8 cellular contexts compared by ENCODE assay signal in genomic region chr16:14502932-14503741, GRCh38.
DNase-seq lines count a peak whose midpoint lies in the region; ATAC-seq and TF ChIP-seq lines count a peak whose summit lies in the region.

No MANE protein-coding gene starts in this region.

- H3K4me1 Mint-ChIP-seq in effector memory CD8-positive, alpha-beta T cell (ENCODE audit: low read depth in 2 of 2), result peaks cover 10 to 26% of the 10 kb centered on the region in 2 donors

- H3K27me3 ChIP-seq in colonic mucosa, result no peaks in the 10 kb centered on the region

- peak; percentile 49 for DNase-seq in ACHN
- no peak for DNase-seq in effector memory CD8-positive, alpha-beta T cell
- DNase-seq in cerebellum (ENCODE audit: low spot score), result no peak
- no peak for DNase-seq in omental fat pad (ENCODE audit: low spot score)
- no peak for DNase-seq in colonic mucosa
- no peak for DNase-seq in C1 segment of cervical spinal cord (lab: John Stamatoyannopoulos, UW)

- no peaks in the 10 kb centered on the region for H3K9me3 ChIP-seq in colonic mucosa

- H3K36me3 Mint-ChIP-seq in effector memory CD8-positive, alpha-beta T cell (ENCODE audit: insufficient read depth), result peaks cover 6% of the 10 kb centered on the region

- no peaks in the 10 kb centered on the region for H3K9me3 Mint-ChIP-seq in effector memory CD8-positive, alpha-beta T cell

- ATAC-seq in GM19463 (IDR thresholded peaks at IDR 0.05; ENCODE audit: unreplicated experiment) (peak; percentile 75), HG03196 (IDR thresholded peaks at IDR 0.05; ENCODE audit: unreplicated experiment) (peak; percentile 61), omental fat pad (ENCODE audit: low FRiP score) (no peak)
- no peak for ATAC-seq in effector memory CD8-positive, alpha-beta T cell (replicated peaks)

- H3K36me3 ChIP-seq in colonic mucosa, result no peaks in the 10 kb centered on the region

- no peak overlapping the region for H3K4me3 Mint-ChIP-seq in effector memory CD8-positive, alpha-beta T cell

- H3K27ac Mint-ChIP-seq in effector memory CD8-positive, alpha-beta T cell, result peak overlapping the region; percentile 28 to 44

- intact Hi-C loops in colonic mucosa (cut with DNase I), result no loop called here

- in situ Hi-C loops in ACHN (cut with HindIII; ENCODE audit: low pct_ligation_motif_present, low pct_unique_long_range_greater_than_20kb, low sequenced_read_pairs), result no loop called here

- TF ChIP-seq CTCF in omental fat pad (IDR thresholded peaks at IDR 0.05), result no peak
- no peak for TF ChIP-seq CTCF in colonic mucosa (IDR thresholded peaks at IDR 0.05)

- peaks cover 5% of the 10 kb centered on the region for H3K4me1 ChIP-seq in colonic mucosa

- no peak overlapping the region for H3K27ac ChIP-seq in colonic mucosa

- no peak overlapping the region for H3K4me3 ChIP-seq in colonic mucosa

- H3K9ac ChIP-seq in colonic mucosa (ENCODE audit: low read depth in 2 of 2, low read length in 2 of 2), result no peak overlapping the region

- no peaks in the 10 kb centered on the region for H3K27me3 Mint-ChIP-seq in effector memory CD8-positive, alpha-beta T cell

Comparison
In these comparisons a context has a peak if more than half of its experiments do, and no peak if none do; other contexts are left out.
1. ATAC-seq: peak in GM19463 (single experiment) and HG03196 (single experiment); none in effector memory CD8-positive, alpha-beta T cell (single experiment) and omental fat pad (single experiment).